26 cellular contexts compared by ENCODE assay signal in genomic region chr6:89204096-89204495, GRCh38. TPM values are rescaled to one million over a fixed set of nuclear protein-coding genes. Genes with fewer than 3 reads are reported as not detected.
DNase-seq lines count a peak whose midpoint lies in the region; ATAC-seq and TF ChIP-seq lines count a peak whose summit lies in the region.
"Had no signal": no experiment of that assay in that cellular context is flagged by ENCODE, and none has a peak within 500 bp of the region (broad histone marks: within the 10 kb centered on the region; RNA-seq: fewer than 3 reads in every experiment).

No MANE protein-coding gene starts in this region.

- H3K27ac Mint-ChIP-seq in activated CD4-positive, alpha-beta memory T cell treated with anti-CD3 and anti-CD28 coated beads, Interleukin-2, amount 10 ng/mL, durations not matched to agents 7 days and 5 days: no peak overlapping the region
- H3K27ac Mint-ChIP-seq: CD4-positive, CD25-positive, alpha-beta regulatory T cell had no signal

- H3K4me1 Mint-ChIP-seq in activated CD4-positive, alpha-beta memory T cell treated with anti-CD3 and anti-CD28 coated beads, Interleukin-2, amount 10 ng/mL, durations not matched to agents 7 days and 5 days: no peaks in the 10 kb centered on the region
- H3K4me1 Mint-ChIP-seq: CD4-positive, CD25-positive, alpha-beta regulatory T cell had no signal

- H3K4me1 ChIP-seq in right atrium auricular region: no peaks in the 10 kb centered on the region
- no peaks in the 10 kb centered on the region for H3K4me1 ChIP-seq in right cardiac atrium (ENCODE audit: control insufficient read depth, insufficient read depth, low read length)
- peaks cover 3% of the 10 kb centered on the region for H3K4me1 ChIP-seq in psoas muscle
- H3K4me1 ChIP-seq: BLaER1, SJSA1 had no signal

- no peak overlapping the region for H3K27ac ChIP-seq in right atrium auricular region
- H3K27ac ChIP-seq in right cardiac atrium (ENCODE audit: low read length): no peak overlapping the region
- peak overlapping the region; percentile 74 for H3K27ac ChIP-seq in psoas muscle
- H3K27ac ChIP-seq: BLaER1, GM23248, PC-9, SJSA1 had no signal

- no peak for TF ChIP-seq CTCF in right atrium auricular region (IDR thresholded peaks at IDR 0.05)
- TF ChIP-seq CTCF in psoas muscle (IDR thresholded peaks at IDR 0.05): no peak

- H3K4me3 Mint-ChIP-seq in activated CD4-positive, alpha-beta memory T cell treated with anti-CD3 and anti-CD28 coated beads, Interleukin-2, amount 10 ng/mL, durations not matched to agents 7 days and 5 days: no peak overlapping the region
- H3K4me3 Mint-ChIP-seq: CD4-positive, CD25-positive, alpha-beta regulatory T cell had no signal

- WGBS in right cardiac atrium: 90% methylated on average over 11 of the region's 11 CpGs
- 23 to 35% (median 33%) methylated on average over 11 of the region's 11 CpGs for WGBS in psoas muscle, 3 donors

- H3K9me3 Mint-ChIP-seq in activated CD4-positive, alpha-beta memory T cell treated with anti-CD3 and anti-CD28 coated beads, Interleukin-2, amount 10 ng/mL, durations not matched to agents 7 days and 5 days: no peaks in the 10 kb centered on the region

- intact Hi-C loops in right cardiac atrium (cut with DNase I): no loop called here
- intact Hi-C loops in psoas muscle (cut with DNase I): no loop called here

- H3K27me3 ChIP-seq in right atrium auricular region: no peaks in the 10 kb centered on the region
- no peaks in the 10 kb centered on the region for H3K27me3 ChIP-seq in right cardiac atrium (ENCODE audit: control insufficient read depth, insufficient read depth)
- H3K27me3 ChIP-seq in psoas muscle (ENCODE audit: insufficient read depth in 3 of 3, low read length in 2 of 3): no peaks in the 10 kb centered on the region
- H3K27me3 ChIP-seq: BLaER1 had no signal

- ATAC-seq in right cardiac atrium (no peak), psoas muscle (peak; percentile 88 to 99 (median 94))
- ATAC-seq: HepG2, Right ventricle myocardium inferior had no signal

- DNase-seq in right atrium auricular region (ENCODE audit: low spot score): peak; percentile 23
- DNase-seq in right cardiac atrium: no peak
- DNase-seq in myocyte (ENCODE audit: low read depth): peak; percentile 86
- peak in 1 of 2 donors; percentile 19 for DNase-seq in psoas muscle
- no peak for DNase-seq in SKM-1 treated with dmso at 0.1 percent for 144 hours (lab: John Stamatoyannopoulos, UW; ENCODE audit: unreplicated experiment)
- DNase-seq in activated CD4-positive, alpha-beta memory T cell treated with anti-CD3 and anti-CD28 coated beads, Interleukin-2, amount 10 ng/mL, durations not matched to agents 7 days and 5 days: no peak
- no peak for DNase-seq in activated naive CD4-positive, alpha-beta T cell (lab: John Stamatoyannopoulos, UW)
- DNase-seq: CD4-positive, CD25-positive, alpha-beta regulatory T cell; DMS153; DND-41; GM23248; H7; Karpas-422; NCI-H1092; NCI-H1417 treated with DMSO at 0.1 percent for 48 hours; NCI-H1694 treated with DMSO at 0.1 percent for 48 hours; NCI-H2081; NCI-H526; PC-9 had no signal

- no peaks in the 10 kb centered on the region for H3K9me3 ChIP-seq in right atrium auricular region
- H3K9me3 ChIP-seq in right cardiac atrium (ENCODE audit: control insufficient read depth, low read length): no peaks in the 10 kb centered on the region
- H3K9me3 ChIP-seq in psoas muscle: no peaks in the 10 kb centered on the region
- H3K9me3 ChIP-seq: BLaER1, SJSA1 had no signal

- CTCF ChIA-PET in activated CD4-positive, alpha-beta memory T cell treated with anti-CD3 and anti-CD28 coated beads, Interleukin-2, amount 10 ng/mL, durations not matched to agents 7 days and 5 days (lab: Charles Lee): no interaction called here

- H3K4me3 ChIP-seq in right atrium auricular region: no peak overlapping the region
- H3K4me3 ChIP-seq in right cardiac atrium (ENCODE audit: low read length): no peak overlapping the region
- no peak overlapping the region for H3K4me3 ChIP-seq in psoas muscle
- H3K4me3 ChIP-seq: BLaER1, GM23248, PC-9, SJSA1 had no signal

- peaks cover 4% of the 10 kb centered on the region for H3K27me3 Mint-ChIP-seq in activated CD4-positive, alpha-beta memory T cell treated with anti-CD3 and anti-CD28 coated beads, Interleukin-2, amount 10 ng/mL, durations not matched to agents 7 days and 5 days

- no peaks in the 10 kb centered on the region for H3K36me3 ChIP-seq in right atrium auricular region
- no peaks in the 10 kb centered on the region for H3K36me3 ChIP-seq in psoas muscle (ENCODE audit: insufficient read depth in 1 of 2, low read depth in 1 of 2)
- H3K36me3 ChIP-seq: BLaER1, SJSA1 had no signal

- no peaks in the 10 kb centered on the region for H3K36me3 Mint-ChIP-seq in activated CD4-positive, alpha-beta memory T cell treated with anti-CD3 and anti-CD28 coated beads, Interleukin-2, amount 10 ng/mL, durations not matched to agents 7 days and 5 days (ENCODE audit: low read depth)
- H3K36me3 Mint-ChIP-seq: CD4-positive, CD25-positive, alpha-beta regulatory T cell had no signal

- POLR2A ChIA-PET in activated CD4-positive, alpha-beta memory T cell treated with anti-CD3 and anti-CD28 coated beads, Interleukin-2, amount 10 ng/mL, durations not matched to agents 7 days and 5 days (lab: Charles Lee): no interaction called here

RNA-seq across cellular contexts. Expression of gene GABRR1, which starts 13.1 kb away (rescaled TPM):
- total RNA-seq in right atrium auricular region (under 1 TPM in 1 of 2 donors, not detected in 1; 0.24 TPM), right cardiac atrium (not detected), myocyte (not detected in 2 replicates), psoas muscle (under 1 TPM in 2 of 4 donors, not detected in 2; 0.15 TPM)
- polyA plus RNA-seq in right cardiac atrium (not detected), psoas muscle (under 1 TPM in 2 of 3 donors, not detected in 1; 0.04 to 0.05 TPM)
- 0.04 TPM for polyA plus RNA-seq in myocyte (2012)
- not detected for total RNA-seq in activated CD4-positive, alpha-beta memory T cell treated with anti-CD3 and anti-CD28 coated beads, Interleukin-2, amount 10 ng/mL, durations not matched to agents 7 days and 5 days
- total RNA-seq: CD4-positive, CD25-positive, alpha-beta regulatory T cell; GM23248; HepG2; HT1080; PC-9; Right ventricle myocardium inferior; RPMI7951; SJSA1 had no signal
- polyA plus RNA-seq: AG04450; CD4-positive, CD25-positive, alpha-beta regulatory T cell; GM23248; HepG2 had no signal

RNA-seq across cellular contexts. Expression of gene PM20D2, which starts 58.2 kb away (rescaled TPM):
- total RNA-seq in right atrium auricular region (10 to 100 TPM; 13.3 to 15.5 TPM), right cardiac atrium (10 to 100 TPM; 11.8 to 17.1 (median 13.0) TPM), myocyte (7.3 and 11.0 TPM in 2 replicates), psoas muscle (10 to 100 TPM; 13.1 to 56.2 (median 25.0) TPM)
- polyA plus RNA-seq in right cardiac atrium (4.8 TPM), psoas muscle (10 to 100 TPM in 1 of 3 donors, 1 to 10 TPM in 2; 2.7 to 24.2 (median 7.0) TPM)
- 3.2 TPM for polyA plus RNA-seq in myocyte (2012)
- 1 to 10 TPM; 5.0 to 5.5 TPM for total RNA-seq in activated CD4-positive, alpha-beta memory T cell treated with anti-CD3 and anti-CD28 coated beads, Interleukin-2, amount 10 ng/mL, durations not matched to agents 7 days and 5 days

Comparison
In these comparisons a context has a peak if more than half of its experiments do, and no peak if none do; other contexts are left out.
1. DNase-seq: peak in right atrium auricular region (single experiment) and myocyte (single experiment); none in right cardiac atrium (0 of 3), SKM-1 treated with dmso at 0.1 percent for 144 hours (single experiment), activated CD4-positive, alpha-beta memory T cell treated with anti-CD3 and anti-CD28 coated beads, Interleukin-2, amount 10 ng/mL, durations not matched to agents 7 days and 5 days (single experiment) and activated naive CD4-positive, alpha-beta T cell (0 of 4).
2. ATAC-seq: peak in psoas muscle (4 of 4); none in right cardiac atrium (0 of 2).